In genomic region chr2:166257859-166258258, GRCh38 we compare ENCODE assay signal across 11 cellular contexts.
"Had no signal": no experiment of that assay in that cellular context is flagged by ENCODE, and none has a peak within 500 bp of the region (broad histone marks: within the 10 kb centered on the region; RNA-seq: fewer than 3 reads in every experiment).

No MANE protein-coding gene starts in this region.

- H3K27ac ChIP-seq: GM23248 had no signal

- H3K4me3 Mint-ChIP-seq: GM23338, H9, HFFc6 had no signal

- H3K4me1 ChIP-seq: HAP-1 had no signal

- H3K9me3 ChIP-seq: HAP-1 had no signal

- ATAC-seq: GM23338, HCT116 had no signal

- H3K4me3 ChIP-seq: GM23248, GM23338, HAP-1 had no signal

- DNase-seq: GM23248, GOT3, H7, H9, HCEC 1CT, HFFc6 had no signal

- H3K9me3 Mint-ChIP-seq: GM23338, H9, HFFc6 had no signal

- H3K4me2 ChIP-seq: GM23338 had no signal

- H2AFZ ChIP-seq: GM23248, GM23338 had no signal

- H3K27ac Mint-ChIP-seq: GM23338, H9, HFFc6 had no signal

- H3K9ac ChIP-seq: GM23248 had no signal

- H3K36me3 ChIP-seq: HAP-1 had no signal

- FAIRE-seq: H1, H54 had no signal
